In genomic region chr4:57063518-57063917, GRCh38 we compare ENCODE assay signal across 26 cellular contexts. TPM values are rescaled to one million over a fixed set of nuclear protein-coding genes. Genes with fewer than 3 reads are reported as not detected.
A peak's percentile ranks its signal among the peaks of the same experiment; 100 is the strongest.
DNase-seq lines count a peak whose midpoint lies in the region; TF ChIP-seq lines count a peak whose summit lies in the region.
"Had no signal": no experiment of that assay in that cellular context is flagged by ENCODE, and none has a peak within 500 bp of the region (broad histone marks: within the 10 kb centered on the region; RNA-seq: fewer than 3 reads in every experiment).

No MANE protein-coding gene starts in this region.

- H3K27ac ChIP-seq in osteoblast (ENCODE audit: low read depth, low read length) (peak overlapping the region; percentile 96), transverse colon (peak overlapping the region; percentile 73 to 77 (median 74)), WERI-Rb-1 (no peak overlapping the region), PC-9 (no peak overlapping the region)
- H3K27ac ChIP-seq: HL-60, RWPE1 had no signal

- H3K27me3 ChIP-seq in osteoblast (ENCODE audit: insufficient read depth, low read length) (no peaks in the 10 kb centered on the region), transverse colon (no peaks in the 10 kb centered on the region), WERI-Rb-1 (ENCODE audit: insufficient read depth, low read depth, severe bottlenecking) (no peaks in the 10 kb centered on the region), PC-9 (ENCODE audit: insufficient read depth, low read depth) (no peaks in the 10 kb centered on the region)
- H3K27me3 ChIP-seq: tibial nerve had no signal

- H4K20me1 ChIP-seq in osteoblast (ENCODE audit: insufficient read depth, low read length) (no peaks in the 10 kb centered on the region), PC-9 (ENCODE audit: insufficient read depth) (no peaks in the 10 kb centered on the region)

- H3K4me1 ChIP-seq in osteoblast (ENCODE audit: insufficient read depth, low read length) = peaks cover 75% of the 10 kb centered on the region
- peaks cover 6 to 47% (median 20%) of the 10 kb centered on the region in 4 donors for H3K4me1 ChIP-seq in transverse colon
- peaks cover 10% of the 10 kb centered on the region; the same call in 1 of the 2 replicates for H3K4me1 ChIP-seq in PC-9 (replicated peaks; ENCODE audit: insufficient read depth)

- no peaks in the 10 kb centered on the region; the same call in 1 of the 2 replicates for H3K27me3 Mint-ChIP-seq in HFFc6 (ENCODE audit: insufficient read depth)
- H3K27me3 Mint-ChIP-seq in chondrocyte (ENCODE audit: low read depth) = no peaks in the 10 kb centered on the region

- TF ChIP-seq EP300 in transverse colon (IDR thresholded peaks at IDR 0.05; ENCODE audit: low read depth) = no peak

- in situ Hi-C loops in transverse colon (cut with MboI; ENCODE audit: low pct_ligation_motif_present in 1 of 4, low pct_unique_long_range_greater_than_20kb in 1 of 4, low sequenced_read_pairs in 3 of 4) = no loop called here

- no peaks in the 10 kb centered on the region for H3F3A ChIP-seq in PC-9 (ENCODE audit: insufficient read depth, low read depth)

- BruUV-seq in PC-9 (replicated peaks; lab: Mats Ljungman, UMichigan) = no TSS peak

- POLR2A ChIA-PET in PC-9 (lab: Charles Lee; ENCODE audit: unreplicated experiment) = no interaction called here

- H3K4me3 Mint-ChIP-seq in HFFc6 = 0 out of 2 replicates have a peak overlapping the region, but pooled peaks have one; percentile 42
- no peak overlapping the region for H3K4me3 Mint-ChIP-seq in chondrocyte (ENCODE audit: unreplicated experiment)
- H3K4me3 Mint-ChIP-seq: activated CD4-positive, alpha-beta memory T cell treated with anti-CD3 and anti-CD28 coated beads, Interleukin-2, amount 10 ng/mL, durations not matched to agents 7 days and 5 days; activated T-helper 17 cell treated with anti-CD3 and anti-CD28 coated beads, Interleukin-2, amount 50 U/mL, for 72 hours; CD4-positive, CD25-positive, alpha-beta regulatory T cell; central memory CD8-positive, alpha-beta T cell; neural crest cell; T-helper 1 cell treated with Interleukin-12 subunit alpha and Interleukin-12 subunit beta and Interleukin-4 antibody, amounts not matched to agents 30 μg/mL and 1 μg/mL, for 36 hours had no signal

- H3K79me2 ChIP-seq in osteoblast (ENCODE audit: insufficient read depth, low read length) = peaks cover 73% of the 10 kb centered on the region
- no peaks in the 10 kb centered on the region for H3K79me2 ChIP-seq in PC-9 (ENCODE audit: low read depth)

- H3K4me1 Mint-ChIP-seq in HFFc6 (ENCODE audit: low read depth) (peaks cover 90% of the 10 kb centered on the region), chondrocyte (ENCODE audit: low read depth) (peaks cover 100% of the 10 kb centered on the region)
- H3K4me1 Mint-ChIP-seq: activated CD4-positive, alpha-beta memory T cell treated with anti-CD3 and anti-CD28 coated beads, Interleukin-2, amount 10 ng/mL, durations not matched to agents 7 days and 5 days; activated T-helper 17 cell treated with anti-CD3 and anti-CD28 coated beads, Interleukin-2, amount 50 U/mL, for 72 hours; CD4-positive, CD25-positive, alpha-beta regulatory T cell; central memory CD8-positive, alpha-beta T cell had no signal

- H3K9me2 ChIP-seq in PC-9 (ENCODE audit: insufficient read depth) = no peaks in the 10 kb centered on the region
- H3K9me2 ChIP-seq: SK-N-SH had no signal

- H3K9me3 ChIP-seq in osteoblast (ENCODE audit: low read depth, low read length) = no peaks in the 10 kb centered on the region
- no peaks in the 10 kb centered on the region for H3K9me3 ChIP-seq in transverse colon
- H3K9me3 ChIP-seq in WERI-Rb-1 (ENCODE audit: severe bottlenecking) = no peaks in the 10 kb centered on the region
- no peaks in the 10 kb centered on the region for H3K9me3 ChIP-seq in PC-9 (ENCODE audit: insufficient read depth, low read depth)
- H3K9me3 ChIP-seq: SK-N-SH, tibial nerve had no signal

- DNase-seq in HFFc6 (no peak), chondrocyte (ENCODE audit: low spot score) (no peak), osteoblast (ENCODE audit: insufficient read length, low spot score, missing footprints) (no peak), transverse colon (no peak), islet precursor cell (no peak), WERI-Rb-1 (no peak), PC-9 (no peak)
- DNase-seq: activated CD4-positive, alpha-beta memory T cell treated with anti-CD3 and anti-CD28 coated beads, Interleukin-2, amount 10 ng/mL, durations not matched to agents 7 days and 5 days; activated CD4-positive, CD25-positive, alpha-beta regulatory T cell treated with anti-CD3 and anti-CD28 coated beads, Interleukin-2, amount 50 U/mL, for 72 hours; anterior cingulate cortex; CD4-positive, CD25-positive, alpha-beta regulatory T cell; kidney glomerular epithelial cell; NCI-H1436 treated with DMSO at 0.1 percent for 48 hours; NCI-H446; NCI-H82; SK-N-SH; stimulated activated naive CD8-positive, alpha-beta T cell treated with anti-CD3 and anti-CD28 coated beads, Interleukin-15, Interleukin-2, amounts not matched to agents 100 U/mL and 50 U/mL, for 24 hours had no signal

- H3K9me3 Mint-ChIP-seq in HFFc6 (no peaks in the 10 kb centered on the region; the same call in 1 of the 2 replicates), chondrocyte (ENCODE audit: low read depth) (no peaks in the 10 kb centered on the region)
- H3K9me3 Mint-ChIP-seq: activated CD4-positive, alpha-beta memory T cell treated with anti-CD3 and anti-CD28 coated beads, Interleukin-2, amount 10 ng/mL, durations not matched to agents 7 days and 5 days; activated naive CD4-positive, alpha-beta T cell treated with anti-CD3 and anti-CD28 coated beads, Interleukin-2, amount 50 U/mL, for 72 hours; activated T-helper 17 cell treated with anti-CD3 and anti-CD28 coated beads, Interleukin-2, amount 50 U/mL, for 72 hours; central memory CD8-positive, alpha-beta T cell; T-helper 1 cell treated with Interleukin-12 subunit alpha and Interleukin-12 subunit beta and Interleukin-4 antibody, amounts not matched to agents 30 μg/mL and 1 μg/mL, for 36 hours had no signal

- no peak overlapping the region for H3K4me2 ChIP-seq in osteoblast (ENCODE audit: insufficient read depth, low read length)
- no peak overlapping the region for H3K4me2 ChIP-seq in PC-9

- H2AFZ ChIP-seq in osteoblast (ENCODE audit: low read length) (no peak overlapping the region), PC-9 (no peak overlapping the region)

- peaks cover 44% of the 10 kb centered on the region for H3K36me3 Mint-ChIP-seq in HFFc6 (ENCODE audit: low read depth)
- peaks cover 38% of the 10 kb centered on the region for H3K36me3 Mint-ChIP-seq in chondrocyte (ENCODE audit: low read depth)
- H3K36me3 Mint-ChIP-seq: activated naive CD4-positive, alpha-beta T cell treated with anti-CD3 and anti-CD28 coated beads, Interleukin-2, amount 50 U/mL, for 72 hours; CD4-positive, CD25-positive, alpha-beta regulatory T cell had no signal

- TF ChIP-seq CTCF in HFFc6 (IDR thresholded peaks at IDR 0.05) (no peak), chondrocyte (IDR thresholded peaks at IDR 0.05) (no peak), osteoblast (IDR thresholded peaks at IDR 0.05; ENCODE audit: extremely low read depth, low read depth, low read length) (no peak), transverse colon (IDR thresholded peaks at IDR 0.05) (no peak), WERI-Rb-1 (IDR thresholded peaks at IDR 0.05; ENCODE audit: low read depth, low read length) (no peak), PC-9 (conservative IDR thresholded peaks at IDR 0.05) (no peak)

- H3K4me3 ChIP-seq in osteoblast (ENCODE audit: insufficient read depth, low read length) = no peak overlapping the region
- H3K4me3 ChIP-seq in transverse colon = no peak overlapping the region
- H3K4me3 ChIP-seq in WERI-Rb-1 (ENCODE audit: low read depth, low read length) = no peak overlapping the region
- no peak overlapping the region for H3K4me3 ChIP-seq in PC-9
- H3K4me3 ChIP-seq: lung, tibial nerve had no signal

- CTCF ChIA-PET in PC-9 (lab: Charles Lee) = no interaction called here

- H3K36me3 ChIP-seq in osteoblast (ENCODE audit: insufficient read depth, low read length) = peaks cover 35% of the 10 kb centered on the region
- no peaks in the 10 kb centered on the region for H3K36me3 ChIP-seq in transverse colon
- H3K36me3 ChIP-seq in WERI-Rb-1 = no peaks in the 10 kb centered on the region
- no peaks in the 10 kb centered on the region for H3K36me3 ChIP-seq in PC-9 (ENCODE audit: low read depth)
- H3K36me3 ChIP-seq: tibial nerve had no signal

- no peak for TF ChIP-seq POLR2A in transverse colon (IDR thresholded peaks at IDR 0.05)

- intact Hi-C loops in transverse colon (cut with DNase I; ENCODE audit: low total_unique reads) (no loop called here), PC-9 (cut with micrococcal nuclease; ENCODE audit: unreplicated experiment) (no loop called here)

- WGBS in transverse colon (ENCODE audit: low coverage in 1 of 2), 2 donors = 45 to 85% methylated on average over 1 of the region's 1 CpG

- H3K27ac Mint-ChIP-seq in HFFc6 (peak overlapping the region; percentile 49), chondrocyte (ENCODE audit: unreplicated experiment) (peak overlapping the region; percentile 98)
- H3K27ac Mint-ChIP-seq: activated CD4-positive, alpha-beta memory T cell treated with anti-CD3 and anti-CD28 coated beads, Interleukin-2, amount 10 ng/mL, durations not matched to agents 7 days and 5 days; activated naive CD4-positive, alpha-beta T cell treated with anti-CD3 and anti-CD28 coated beads, Interleukin-2, amount 50 U/mL, for 72 hours; activated T-helper 17 cell treated with anti-CD3 and anti-CD28 coated beads, Interleukin-2, amount 50 U/mL, for 72 hours; CD4-positive, CD25-positive, alpha-beta regulatory T cell; T-helper 1 cell treated with Interleukin-12 subunit alpha and Interleukin-12 subunit beta and Interleukin-4 antibody, amounts not matched to agents 30 μg/mL and 1 μg/mL, for 36 hours had no signal

RNA-seq across cellular contexts. Expression of gene IGFBP7, which starts 46.7 kb away (rescaled TPM):
- total RNA-seq in HFFc6 (2021; fragmentation: NEBNext Ultra II Directional; extraction: Animal tissue kit (Norgen Biotek cat#: 25700)) = 100 to 1,000 TPM; 464 to 821 (median 485) TPM
- 3,991 to 5,189 TPM (median 5,125 TPM) in 3 replicates for total RNA-seq in chondrocyte
- total RNA-seq in osteoblast = 680 and 715 TPM in 2 replicates
- 100 to 1,000 TPM in 3 of 4 donors, 10 to 100 TPM in 1; 96.1 to 646 (median 126) TPM for total RNA-seq in transverse colon
- total RNA-seq in PC-9 (2021) = 127 and 151 TPM in 2 replicates
- total RNA-seq: activated CD4-positive, alpha-beta memory T cell treated with anti-CD3 and anti-CD28 coated beads, Interleukin-2, amount 10 ng/mL, durations not matched to agents 7 days and 5 days; activated T-helper 17 cell treated with anti-CD3 and anti-CD28 coated beads, Interleukin-2, amount 50 U/mL, for 72 hours had no signal

Comparison
In these comparisons a context has a peak if more than half of its experiments do, and no peak if none do; other contexts are left out.
1. H3K27ac ChIP-seq: peak in osteoblast (single experiment) and transverse colon (4 of 4); none in WERI-Rb-1 (single experiment) and PC-9 (single experiment).